In the genomic region with DNA sequence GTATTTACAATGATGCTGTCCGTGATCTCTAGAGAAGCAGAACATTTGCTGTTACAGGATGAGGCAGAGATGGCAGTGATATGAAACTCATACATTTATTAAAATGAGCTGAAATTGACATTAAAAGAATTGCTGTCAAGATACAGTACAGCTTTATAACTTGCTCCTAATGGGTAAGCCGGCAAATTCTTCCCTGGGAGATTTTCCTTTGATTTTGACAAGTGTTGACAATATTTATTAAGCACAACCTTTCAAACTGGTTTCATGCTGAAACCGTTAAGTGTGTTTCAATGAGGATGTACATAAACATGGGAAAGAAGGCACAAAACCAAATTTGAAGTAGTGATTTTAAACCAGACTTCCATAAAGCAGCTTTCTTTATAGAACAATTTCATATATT, we compare ENCODE assay signal across 27 cellular contexts. TPM values are rescaled to one million over a fixed set of nuclear protein-coding genes. Genes with fewer than 3 reads are reported as not detected.
"Had no signal": no experiment of that assay in that cellular context is flagged by ENCODE, and none has a peak within 500 bp of the region (broad histone marks: within the 10 kb centered on the region; RNA-seq: fewer than 3 reads in every experiment).

No MANE protein-coding gene starts in this region.

- H3K36me3 ChIP-seq: stomach, suprapubic skin, thoracic aorta, thyroid gland, tibial artery, transverse colon, upper lobe of left lung, upper lobe of right lung, uterus, vagina had no signal

- H3K27me3 ChIP-seq: stomach, suprapubic skin, testis, thyroid gland, tibial artery, transverse colon, upper lobe of left lung, upper lobe of right lung, uterus, vagina had no signal

- H3K4me3 ChIP-seq: stomach, suprapubic skin, testis, thoracic aorta, thyroid gland, tibial artery, transverse colon, upper lobe of left lung, upper lobe of right lung, uterus, vagina had no signal

- ATAC-seq: stimulated activated effector memory CD8-positive, alpha-beta T cell treated with anti-CD3 and anti-CD28 coated beads, Interleukin-12 subunit alpha, Interleukin-12 subunit beta, amount 100 ng/mL, for 72 hours; stimulated activated memory B cell treated with anti-CD40 and anti-IgM and Interleukin-4, amounts not matched to agents 10 μg/mL and 1 μg/mL and 100 μg/mL, for 72 hours; stimulated activated naive B cell treated with anti-CD40 and anti-IgM and Interleukin-4, amounts not matched to agents 10 μg/mL and 1 μg/mL and 100 μg/mL, for 72 hours; stimulated activated naive CD8-positive, alpha-beta T cell treated with anti-CD3 and anti-CD28 coated beads, Interleukin-15, amount 100 ng/mL, for 72 hours; stimulated activated naive CD8-positive, alpha-beta T cell treated with anti-CD3 and anti-CD28 coated beads, Interleukin-15, Interleukin-2, amounts not matched to agents 100 U/mL and 50 U/mL, for 24 hours; upper lobe of right lung had no signal

- DNase-seq: stimulated activated CD4-positive, alpha-beta T cell treated with anti-CD3 and anti-CD28 coated beads, Interleukin-2, amount 100 ng/mL, for 48 hours; stimulated activated CD4-positive, alpha-beta T cell treated with anti-CD3 and anti-CD28 coated beads, Interleukin-4, amount 100 ng/mL, for 1 hour; stimulated activated CD4-positive, alpha-beta T cell treated with anti-CD3 and anti-CD28 coated beads, Interleukin-4, amount 100 ng/mL, for 24 hours; stimulated activated CD4-positive, alpha-beta T cell treated with anti-CD3 and anti-CD28 coated beads, Interleukin-4, amount 100 ng/mL, for 4 hours; stimulated activated CD8-positive, alpha-beta memory T cell treated with anti-CD3 and anti-CD28 coated beads, Interleukin-4, amount 100 ng/mL, for 48 hours; stimulated activated naive B cell treated with anti-CD40 and anti-IgM and Interleukin-4, amounts not matched to agents 10 μg/mL and 1 μg/mL and 100 μg/mL, for 72 hours; stimulated activated naive CD4-positive, alpha-beta T cell; stimulated activated naive CD4-positive, alpha-beta T cell treated with Interleukin-2 at 50 U/mL for 16 hours; stimulated activated naive CD8-positive, alpha-beta T cell treated with anti-CD3 and anti-CD28 coated beads, Interleukin-15, amount 100 ng/mL, for 72 hours; stimulated activated naive CD8-positive, alpha-beta T cell treated with anti-CD3 and anti-CD28 coated beads, Interleukin-15, Interleukin-2, amounts not matched to agents 100 U/mL and 50 U/mL, for 24 hours; stomach; substantia nigra; testis; thyroid gland; tibial artery; transverse colon; trophoblast cell; upper lobe of left lung; upper lobe of right lung; uterus had no signal

- H3K9me3 ChIP-seq: stomach, suprapubic skin, testis, thoracic aorta, thyroid gland, tibial artery, transverse colon, upper lobe of left lung, upper lobe of right lung, uterus, vagina had no signal

- H3K4me1 ChIP-seq: stomach, suprapubic skin, testis, thyroid gland, tibial artery, transverse colon, upper lobe of left lung, upper lobe of right lung, uterus, vagina had no signal

- H3K27ac ChIP-seq: stomach, suprapubic skin, testis, thoracic aorta, thyroid gland, tibial artery, transverse colon, upper lobe of left lung, upper lobe of right lung, uterus, vagina had no signal

RNA-seq across cellular contexts. Expression of a gene that starts 45.5 kb away (rescaled TPM):
- total RNA-seq: subcutaneous adipose tissue, upper lobe of left lung, ureter had no signal
